Comparison of ENCODE assay signal across 13 cellular contexts in genomic region chr5:119379929-119380328, GRCh38. TPM values are rescaled to one million over a fixed set of nuclear protein-coding genes. Genes with fewer than 3 reads are reported as not detected.
DNase-seq lines count a peak whose midpoint lies in the region; ATAC-seq and TF ChIP-seq lines count a peak whose summit lies in the region.
"Had no signal": no experiment of that assay in that cellular context is flagged by ENCODE, and none has a peak within 500 bp of the region (broad histone marks: within the 10 kb centered on the region; RNA-seq: fewer than 3 reads in every experiment).

No MANE protein-coding gene starts in this region.

- no peaks in the 10 kb centered on the region for H3K9me3 ChIP-seq in thyroid gland
- no peaks in the 10 kb centered on the region for H3K9me3 ChIP-seq in HAP-1
- H3K9me3 ChIP-seq in colonic mucosa, result no peaks in the 10 kb centered on the region

- H3K4me1 ChIP-seq in thyroid gland (peaks cover 7 to 20% of the 10 kb centered on the region in 2 donors), HAP-1 (peaks cover 10% of the 10 kb centered on the region), colonic mucosa (no peaks in the 10 kb centered on the region)

- no peak overlapping the region for H3K4me3 Mint-ChIP-seq in activated naive CD4-positive, alpha-beta T cell treated with anti-CD3 and anti-CD28 coated beads, Interleukin-2, amount 10 ng/mL, durations not matched to agents 7 days and 5 days
- H3K4me3 Mint-ChIP-seq in IgD-negative memory B cell, result peak overlapping the region in 2 of 4 donors; percentile 3 to 63
- H3K4me3 Mint-ChIP-seq in effector memory CD8-positive, alpha-beta T cell, result no peak overlapping the region
- H3K4me3 Mint-ChIP-seq: brain had no signal

- peaks cover 72% of the 10 kb centered on the region for H3K4me1 Mint-ChIP-seq in activated naive CD4-positive, alpha-beta T cell treated with anti-CD3 and anti-CD28 coated beads, Interleukin-2, amount 10 ng/mL, durations not matched to agents 7 days and 5 days
- H3K4me1 Mint-ChIP-seq in IgD-negative memory B cell, result peaks cover 41 to 64% (median 57%) of the 10 kb centered on the region in 3 donors
- H3K4me1 Mint-ChIP-seq in effector memory CD8-positive, alpha-beta T cell (ENCODE audit: low read depth in 2 of 2), result peaks cover 34 to 69% of the 10 kb centered on the region in 2 donors

- H3K9ac ChIP-seq in colonic mucosa (ENCODE audit: low read depth in 2 of 2, low read length in 2 of 2), result no peak overlapping the region

- ATAC-seq in effector memory CD8-positive, alpha-beta T cell (replicated peaks), result no peak

- H3K27me3 ChIP-seq in thyroid gland, result no peaks in the 10 kb centered on the region
- no peaks in the 10 kb centered on the region for H3K27me3 ChIP-seq in HAP-1 (ENCODE audit: low read depth)
- no peaks in the 10 kb centered on the region for H3K27me3 ChIP-seq in colonic mucosa

- H3K27ac ChIP-seq in thyroid gland, result peak overlapping the region in 2 of 3 donors; percentile 7 to 48
- H3K27ac ChIP-seq in colonic mucosa, result no peak overlapping the region

- TF ChIP-seq POLR2A in thyroid gland (IDR thresholded peaks at IDR 0.05), result no peak

- no peak for DNase-seq in activated naive CD4-positive, alpha-beta T cell treated with anti-CD3 and anti-CD28 coated beads, Interleukin-2, amount 10 ng/mL, durations not matched to agents 7 days and 5 days
- DNase-seq in activated naive CD4-positive, alpha-beta T cell (lab: John Stamatoyannopoulos, UW), result no peak
- DNase-seq in effector memory CD8-positive, alpha-beta T cell, result no peak
- DNase-seq in thyroid gland (peak; percentile 28 to 49), HAP-1 (ENCODE audit: low spot score in 2 of 2) (no peak), colonic mucosa (no peak)
- DNase-seq in stimulated activated naive CD4-positive, alpha-beta T cell (lab: John Stamatoyannopoulos, UW), result no peak
- DNase-seq: DMS 273 treated with DMSO at 0.1 percent for 48 hours, HCEC 1CT, NCI-H1930, NCI-H524 treated with DMSO at 0.1 percent for 48 hours had no signal

- no peaks in the 10 kb centered on the region for H3K36me3 ChIP-seq in thyroid gland
- H3K36me3 ChIP-seq in HAP-1 (replicated peaks), result no peaks in the 10 kb centered on the region
- H3K36me3 ChIP-seq in colonic mucosa, result no peaks in the 10 kb centered on the region

- TF ChIP-seq CTCF in thyroid gland (IDR thresholded peaks at IDR 0.05) (no peak), colonic mucosa (IDR thresholded peaks at IDR 0.05) (no peak)

- peak overlapping the region; percentile 42 for H3K27ac Mint-ChIP-seq in activated naive CD4-positive, alpha-beta T cell treated with anti-CD3 and anti-CD28 coated beads, Interleukin-2, amount 10 ng/mL, durations not matched to agents 7 days and 5 days
- H3K27ac Mint-ChIP-seq in IgD-negative memory B cell, result peak overlapping the region; percentile 73 to 87 (median 78)
- peak overlapping the region; percentile 33 to 64 for H3K27ac Mint-ChIP-seq in effector memory CD8-positive, alpha-beta T cell

- H3K4me3 ChIP-seq in thyroid gland (replicated peaks in 1 of 3), result no peak overlapping the region
- no peak overlapping the region for H3K4me3 ChIP-seq in HAP-1
- H3K4me3 ChIP-seq in colonic mucosa, result no peak overlapping the region

- intact Hi-C loops in thyroid gland (cut with DNase I), result no loop called here
- intact Hi-C loops in colonic mucosa (cut with DNase I), result no loop called here

- CTCF ChIA-PET in activated naive CD4-positive, alpha-beta T cell treated with anti-CD3 and anti-CD28 coated beads, Interleukin-2, amount 10 ng/mL, durations not matched to agents 7 days and 5 days (lab: Charles Lee), result interaction anchor here (1.4 to 2.4 kb wide), 3 partner anchors 15 to 32 kb away, joined by 3 to 6 read pairs (median 5); no protein-coding TSS in a partner anchor

- in situ Hi-C loops in HAP-1 (cut with MboI; ENCODE audit: low sequenced_read_pairs), result no loop called here

- H3K9me3 Mint-ChIP-seq in activated naive CD4-positive, alpha-beta T cell treated with anti-CD3 and anti-CD28 coated beads, Interleukin-2, amount 10 ng/mL, durations not matched to agents 7 days and 5 days, result no peaks in the 10 kb centered on the region
- no peaks in the 10 kb centered on the region for H3K9me3 Mint-ChIP-seq in IgD-negative memory B cell
- no peaks in the 10 kb centered on the region for H3K9me3 Mint-ChIP-seq in effector memory CD8-positive, alpha-beta T cell
- H3K9me3 Mint-ChIP-seq: brain had no signal

- H3K36me3 Mint-ChIP-seq in activated naive CD4-positive, alpha-beta T cell treated with anti-CD3 and anti-CD28 coated beads, Interleukin-2, amount 10 ng/mL, durations not matched to agents 7 days and 5 days, result peaks cover 45% of the 10 kb centered on the region
- peaks cover 4% of the 10 kb centered on the region for H3K36me3 Mint-ChIP-seq in IgD-negative memory B cell
- H3K36me3 Mint-ChIP-seq in effector memory CD8-positive, alpha-beta T cell (ENCODE audit: insufficient read depth), result peaks cover 8% of the 10 kb centered on the region
- H3K36me3 Mint-ChIP-seq: brain had no signal

- no peaks in the 10 kb centered on the region for H3K27me3 Mint-ChIP-seq in activated naive CD4-positive, alpha-beta T cell treated with anti-CD3 and anti-CD28 coated beads, Interleukin-2, amount 10 ng/mL, durations not matched to agents 7 days and 5 days
- no peaks in the 10 kb centered on the region for H3K27me3 Mint-ChIP-seq in IgD-negative memory B cell
- no peaks in the 10 kb centered on the region for H3K27me3 Mint-ChIP-seq in effector memory CD8-positive, alpha-beta T cell
- H3K27me3 Mint-ChIP-seq: brain had no signal

RNA-seq across cellular contexts. Expression of gene TNFAIP8, which starts 24.1 kb away (rescaled TPM):
- polyA plus RNA-seq in IgD-negative memory B cell, result 285 TPM
- 10 to 100 TPM; 15.7 to 36.8 (median 33.6) TPM for total RNA-seq in thyroid gland
- 10 to 100 TPM; 11.0 to 12.7 TPM for total RNA-seq in colonic mucosa

Comparison
In these comparisons a context has a peak if more than half of its experiments do, and no peak if none do; other contexts are left out.
1. DNase-seq: peak in thyroid gland (2 of 2); none in activated naive CD4-positive, alpha-beta T cell treated with anti-CD3 and anti-CD28 coated beads, Interleukin-2, amount 10 ng/mL, durations not matched to agents 7 days and 5 days (single experiment), activated naive CD4-positive, alpha-beta T cell (0 of 4), effector memory CD8-positive, alpha-beta T cell (0 of 3), stimulated activated naive CD4-positive, alpha-beta T cell (0 of 6), HAP-1 (0 of 2) and colonic mucosa (single experiment).
2. Peak in every context shown above with its lines, with median percentiles within 50 percentile points of each other: H3K27ac Mint-ChIP-seq.